1 cellular context compared by ENCODE assay signal in genomic region chr10:77111611-77112550, GRCh38.
TF ChIP-seq lines count a peak whose summit lies in the region.

No MANE protein-coding gene starts in this region.

TF ChIP-seq in WTC11, 78 proteins besides CTCF, POLR2A, EP300 and RAD21 (continued from another document):
- TF ChIP-seq IRF1 (CRISPR knock-in tag; IDR thresholded peaks at IDR 0.05) (no peak), ARID4B (CRISPR knock-in tag; IDR thresholded peaks at IDR 0.05; ENCODE audit: borderline replicate concordance) (no peak), ZNF138 (CRISPR knock-in tag; conservative IDR thresholded peaks at IDR 0.05) (no peak), CBFB (CRISPR knock-in tag; IDR thresholded peaks at IDR 0.05; ENCODE audit: low read depth) (no peak), JUN (CRISPR knock-in tag; IDR thresholded peaks at IDR 0.05) (no peak), ZNF263 (CRISPR knock-in tag; IDR thresholded peaks at IDR 0.05; ENCODE audit: low read depth) (no peak), E2F4 (CRISPR knock-in tag; IDR thresholded peaks at IDR 0.05; ENCODE audit: borderline replicate concordance, low read depth) (no peak), ZNF532 (CRISPR knock-in tag; IDR thresholded peaks at IDR 0.05; ENCODE audit: borderline replicate concordance) (no peak), RELA (CRISPR knock-in tag; IDR thresholded peaks at IDR 0.05; ENCODE audit: borderline replicate concordance) (no peak), CDX4 (CRISPR knock-in tag; IDR thresholded peaks at IDR 0.05; ENCODE audit: borderline replicate concordance) (no peak)
